In the genomic region with DNA sequence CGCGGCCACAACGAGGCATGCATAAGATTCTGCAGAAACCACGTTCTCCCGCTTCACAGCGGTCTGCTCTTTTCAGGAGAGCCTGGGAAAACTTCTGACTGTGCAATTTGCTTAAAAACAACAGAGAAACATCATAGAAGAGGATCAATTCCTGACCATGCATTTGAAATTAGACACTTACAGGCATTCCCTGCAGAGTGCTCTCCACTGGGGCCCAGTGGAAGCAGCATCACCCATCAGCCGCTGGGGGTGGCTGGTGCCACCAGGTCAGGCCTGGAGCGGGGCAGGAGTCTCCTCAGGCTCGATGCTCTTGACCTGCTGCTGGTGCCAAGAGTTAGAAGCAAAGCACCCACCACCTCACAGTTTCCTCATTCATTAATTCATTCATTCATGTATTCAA, we compare ENCODE assay signal across 18 cellular contexts.
DNase-seq lines count a peak whose midpoint lies in the region; ATAC-seq and TF ChIP-seq lines count a peak whose summit lies in the region.
"Had no signal": no experiment of that assay in that cellular context is flagged by ENCODE, and none has a peak within 500 bp of the region (broad histone marks: within the 10 kb centered on the region; RNA-seq: fewer than 3 reads in every experiment).

No MANE protein-coding gene starts in this region.

- H3K4me3 ChIP-seq in SK-N-SH (ENCODE audit: low read depth in 2 of 2, low read length in 1 of 2) = no peak overlapping the region
- H3K4me3 ChIP-seq: BLaER1, GM23338 had no signal

- H3K27ac Mint-ChIP-seq in effector memory CD8-positive, alpha-beta T cell = no peak overlapping the region
- H3K27ac Mint-ChIP-seq: CD14-positive monocyte; CD4-positive, alpha-beta memory T cell; GM23338; HFFc6 had no signal

- peak; percentile 40; the same call in 1 of the 3 replicates for ATAC-seq in SK-N-SH treated with all-trans-retinoic acid at 6 μM for 48 hours
- no peak for ATAC-seq in effector memory CD8-positive, alpha-beta T cell (replicated peaks)
- ATAC-seq: GM23338 had no signal

- no peak for TF ChIP-seq RAD21 in SK-N-SH (IDR thresholded peaks at IDR 0.05; ENCODE audit: low read length)

- H4K20me1 ChIP-seq in SK-N-SH (ENCODE audit: insufficient read depth) = no peaks in the 10 kb centered on the region
- H4K20me1 ChIP-seq: BLaER1 had no signal

- no peaks in the 10 kb centered on the region for H3K9me3 ChIP-seq in SK-N-SH

- no peak overlapping the region for H2AFZ ChIP-seq in SK-N-SH (ENCODE audit: low read depth)
- H2AFZ ChIP-seq: GM23338 had no signal

- no peaks in the 10 kb centered on the region for H3K36me3 Mint-ChIP-seq in effector memory CD8-positive, alpha-beta T cell (ENCODE audit: insufficient read depth)
- H3K36me3 Mint-ChIP-seq: CD14-positive monocyte; CD4-positive, alpha-beta memory T cell had no signal

- no peaks in the 10 kb centered on the region for H3K9me2 ChIP-seq in SK-N-SH

- no peak overlapping the region for H3K9ac ChIP-seq in SK-N-SH
- H3K9ac ChIP-seq: BLaER1 had no signal

- WGBS in SK-N-SH (ENCODE audit: low lambda C conversion rate) = 8% methylated on average over 8 of the region's 9 CpGs

- no peak overlapping the region for H3K27ac ChIP-seq in SK-N-SH (ENCODE audit: low read depth in 2 of 2, low read length in 1 of 2)
- H3K27ac ChIP-seq: BLaER1 had no signal

- CTCF ChIA-PET in SK-N-SH (lab: Yijun Ruan, JAX) = no interaction called here

- TF ChIP-seq EP300 in SK-N-SH (IDR thresholded peaks at IDR 0.05; ENCODE audit: borderline replicate concordance in 1 of 2, low read depth in 1 of 2, low read length in 1 of 2) = no peak

- peaks cover 51% of the 10 kb centered on the region; the same call in 1 of the 2 replicates for H3K27me3 ChIP-seq in SK-N-SH (ENCODE audit: insufficient read depth)
- H3K27me3 ChIP-seq: BLaER1 had no signal

- H3K4me1 Mint-ChIP-seq in effector memory CD8-positive, alpha-beta T cell (ENCODE audit: low read depth in 2 of 2) = no peaks in the 10 kb centered on the region
- H3K4me1 Mint-ChIP-seq: CD14-positive monocyte; CD4-positive, alpha-beta memory T cell had no signal

- no peaks in the 10 kb centered on the region for H3K36me3 ChIP-seq in SK-N-SH (replicated peaks in 1 of 2; ENCODE audit: control insufficient read depth in 1 of 2, insufficient read depth in 2 of 2, low read length in 1 of 2)
- H3K36me3 ChIP-seq: BLaER1 had no signal

- no peak for DNase-seq in SK-N-SH
- DNase-seq in brain pericyte (ENCODE audit: low read depth, low spot score) = peak; percentile 45
- peak; percentile 76 for DNase-seq in smooth muscle cell of the brain vasculature (ENCODE audit: low read depth, low spot score)
- DNase-seq in NCI-H1694 (lab: John Stamatoyannopoulos, UW) = no peak
- no peak for DNase-seq in effector memory CD8-positive, alpha-beta T cell
- no peak for DNase-seq in central memory CD4-positive, alpha-beta T cell
- DNase-seq: 8988T; CD4-positive, alpha-beta memory T cell; DMS53; DND-41; GDM1; HCEC 1CT; HFFc6; IMR-90 had no signal

- H3K4me2 ChIP-seq in SK-N-SH = no peak overlapping the region
- H3K4me2 ChIP-seq: BLaER1, GM23338 had no signal

- no peak overlapping the region for H3K4me3 Mint-ChIP-seq in effector memory CD8-positive, alpha-beta T cell
- H3K4me3 Mint-ChIP-seq: CD14-positive monocyte; CD4-positive, alpha-beta memory T cell; GM23338; HFFc6 had no signal

- POLR2A ChIA-PET in SK-N-SH (lab: Yijun Ruan, JAX) = no interaction called here

- no peaks in the 10 kb centered on the region for H3K79me2 ChIP-seq in SK-N-SH (ENCODE audit: insufficient read depth)

- H3F3A ChIP-seq in SK-N-SH (replicated peaks; ENCODE audit: insufficient read depth) = no peaks in the 10 kb centered on the region

- no peak for TF ChIP-seq CTCF in SK-N-SH (IDR thresholded peaks at IDR 0.05)

- H3K27me3 Mint-ChIP-seq in effector memory CD8-positive, alpha-beta T cell = peaks cover 67 to 84% of the 10 kb centered on the region in 2 donors

- peaks cover 0 to under 1% of the 10 kb centered on the region in 2 donors for H3K9me3 Mint-ChIP-seq in effector memory CD8-positive, alpha-beta T cell
- H3K9me3 Mint-ChIP-seq: HFFc6 had no signal

- H3K4me1 ChIP-seq in SK-N-SH (ENCODE audit: control insufficient read depth in 1 of 2, insufficient read depth in 2 of 2, low read depth in 1 of 2, low read length in 1 of 2) = no peaks in the 10 kb centered on the region
- H3K4me1 ChIP-seq: BLaER1 had no signal

TF ChIP-seq in SK-N-SH treated with all-trans-retinoic acid at 6 μM for 48 hours, 23 proteins besides CTCF, POLR2A, EP300 and RAD21 (continues in another document):
- TF ChIP-seq, protein P1, sequence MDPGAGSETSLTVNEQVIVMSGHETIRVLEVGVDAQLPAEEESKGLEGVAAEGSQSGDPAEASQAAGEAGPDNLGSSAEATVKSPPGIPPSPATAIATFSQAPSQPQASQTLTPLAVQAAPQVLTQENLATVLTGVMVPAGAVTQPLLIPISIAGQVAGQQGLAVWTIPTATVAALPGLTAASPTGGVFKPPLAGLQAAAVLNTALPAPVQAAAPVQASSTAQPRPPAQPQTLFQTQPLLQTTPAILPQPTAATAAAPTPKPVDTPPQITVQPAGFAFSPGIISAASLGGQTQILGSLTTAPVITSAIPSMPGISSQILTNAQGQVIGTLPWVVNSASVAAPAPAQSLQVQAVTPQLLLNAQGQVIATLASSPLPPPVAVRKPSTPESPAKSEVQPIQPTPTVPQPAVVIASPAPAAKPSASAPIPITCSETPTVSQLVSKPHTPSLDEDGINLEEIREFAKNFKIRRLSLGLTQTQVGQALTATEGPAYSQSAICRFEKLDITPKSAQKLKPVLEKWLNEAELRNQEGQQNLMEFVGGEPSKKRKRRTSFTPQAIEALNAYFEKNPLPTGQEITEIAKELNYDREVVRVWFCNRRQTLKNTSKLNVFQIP (CRISPR knock-in tag; IDR thresholded peaks at IDR 0.05; ENCODE audit: borderline replicate concordance, low read depth) = no peak
- TF ChIP-seq, protein P2, sequence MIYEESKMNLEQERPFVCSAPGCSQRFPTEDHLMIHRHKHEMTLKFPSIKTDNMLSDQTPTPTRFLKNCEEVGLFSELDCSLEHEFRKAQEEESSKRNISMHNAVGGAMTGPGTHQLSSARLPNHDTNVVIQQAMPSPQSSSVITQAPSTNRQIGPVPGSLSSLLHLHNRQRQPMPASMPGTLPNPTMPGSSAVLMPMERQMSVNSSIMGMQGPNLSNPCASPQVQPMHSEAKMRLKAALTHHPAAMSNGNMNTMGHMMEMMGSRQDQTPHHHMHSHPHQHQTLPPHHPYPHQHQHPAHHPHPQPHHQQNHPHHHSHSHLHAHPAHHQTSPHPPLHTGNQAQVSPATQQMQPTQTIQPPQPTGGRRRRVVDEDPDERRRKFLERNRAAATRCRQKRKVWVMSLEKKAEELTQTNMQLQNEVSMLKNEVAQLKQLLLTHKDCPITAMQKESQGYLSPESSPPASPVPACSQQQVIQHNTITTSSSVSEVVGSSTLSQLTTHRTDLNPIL (CRISPR knock-in tag; IDR thresholded peaks at IDR 0.05; ENCODE audit: low read depth) = no peak
- TF ChIP-seq BACH2 (CRISPR knock-in tag; IDR thresholded peaks at IDR 0.05; ENCODE audit: borderline replicate concordance) (no peak), ZNF565 (CRISPR knock-in tag; conservative IDR thresholded peaks at IDR 0.05; ENCODE audit: low read depth) (no peak)

TF ChIP-seq in SK-N-SH, 30 proteins besides CTCF, POLR2A, EP300 and RAD21:
- no peak for TF ChIP-seq CHD2 (IDR thresholded peaks at IDR 0.05; ENCODE audit: low read length, partially characterized antibody)
- no peak for TF ChIP-seq NRF1 (IDR thresholded peaks at IDR 0.05; ENCODE audit: low read depth, low read length)
- TF ChIP-seq MEF2A (IDR thresholded peaks at IDR 0.05; ENCODE audit: borderline replicate concordance, low read depth) = no peak
- no peak for TF ChIP-seq FOXJ3 (CRISPR knock-in tag; IDR thresholded peaks at IDR 0.05)
- TF ChIP-seq FOXM1 (IDR thresholded peaks at IDR 0.05; ENCODE audit: low read depth) = no peak
- TF ChIP-seq, protein P3, sequence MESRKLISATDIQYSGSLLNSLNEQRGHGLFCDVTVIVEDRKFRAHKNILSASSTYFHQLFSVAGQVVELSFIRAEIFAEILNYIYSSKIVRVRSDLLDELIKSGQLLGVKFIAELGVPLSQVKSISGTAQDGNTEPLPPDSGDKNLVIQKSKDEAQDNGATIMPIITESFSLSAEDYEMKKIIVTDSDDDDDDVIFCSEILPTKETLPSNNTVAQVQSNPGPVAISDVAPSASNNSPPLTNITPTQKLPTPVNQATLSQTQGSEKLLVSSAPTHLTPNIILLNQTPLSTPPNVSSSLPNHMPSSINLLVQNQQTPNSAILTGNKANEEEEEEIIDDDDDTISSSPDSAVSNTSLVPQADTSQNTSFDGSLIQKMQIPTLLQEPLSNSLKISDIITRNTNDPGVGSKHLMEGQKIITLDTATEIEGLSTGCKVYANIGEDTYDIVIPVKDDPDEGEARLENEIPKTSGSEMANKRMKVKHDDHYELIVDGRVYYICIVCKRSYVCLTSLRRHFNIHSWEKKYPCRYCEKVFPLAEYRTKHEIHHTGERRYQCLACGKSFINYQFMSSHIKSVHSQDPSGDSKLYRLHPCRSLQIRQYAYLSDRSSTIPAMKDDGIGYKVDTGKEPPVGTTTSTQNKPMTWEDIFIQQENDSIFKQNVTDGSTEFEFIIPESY (IDR thresholded peaks at IDR 0.05; ENCODE audit: borderline replicate concordance, low read depth) = no peak
- no peak for TF ChIP-seq RCOR1 (IDR thresholded peaks at IDR 0.05; ENCODE audit: low read length)
- no peak for TF ChIP-seq EZH2phosphoT487 (IDR thresholded peaks at IDR 0.05; ENCODE audit: borderline replicate concordance, low read depth)
- no peak for TF ChIP-seq JUND (IDR thresholded peaks at IDR 0.05)
- TF ChIP-seq YY1 (IDR thresholded peaks at IDR 0.05; ENCODE audit: low read depth) = no peak
- TF ChIP-seq TCF12 (IDR thresholded peaks at IDR 0.05) = no peak
- no peak for TF ChIP-seq FOSL2 (IDR thresholded peaks at IDR 0.05; ENCODE audit: borderline replicate concordance, low read depth)
- no peak for TF ChIP-seq TEAD4 (IDR thresholded peaks at IDR 0.05; ENCODE audit: borderline replicate concordance, insufficient read depth)
- no peak for TF ChIP-seq POLR2AphosphoS5 (IDR thresholded peaks at IDR 0.05; ENCODE audit: low read depth, low read length)
- no peak for TF ChIP-seq RFX5 (IDR thresholded peaks at IDR 0.05; ENCODE audit: low read length)
- TF ChIP-seq RXRA (IDR thresholded peaks at IDR 0.05; ENCODE audit: borderline replicate concordance, low read depth) = no peak

Comparison
In these comparisons a context has a peak if more than half of its experiments do, and no peak if none do; other contexts are left out.
1. DNase-seq: peak in brain pericyte (single experiment) and smooth muscle cell of the brain vasculature (single experiment); none in SK-N-SH (single experiment), NCI-H1694 (single experiment), effector memory CD8-positive, alpha-beta T cell (0 of 3) and central memory CD4-positive, alpha-beta T cell (single experiment).